ENCODE assay signal across 1 cellular context in the genomic region with DNA sequence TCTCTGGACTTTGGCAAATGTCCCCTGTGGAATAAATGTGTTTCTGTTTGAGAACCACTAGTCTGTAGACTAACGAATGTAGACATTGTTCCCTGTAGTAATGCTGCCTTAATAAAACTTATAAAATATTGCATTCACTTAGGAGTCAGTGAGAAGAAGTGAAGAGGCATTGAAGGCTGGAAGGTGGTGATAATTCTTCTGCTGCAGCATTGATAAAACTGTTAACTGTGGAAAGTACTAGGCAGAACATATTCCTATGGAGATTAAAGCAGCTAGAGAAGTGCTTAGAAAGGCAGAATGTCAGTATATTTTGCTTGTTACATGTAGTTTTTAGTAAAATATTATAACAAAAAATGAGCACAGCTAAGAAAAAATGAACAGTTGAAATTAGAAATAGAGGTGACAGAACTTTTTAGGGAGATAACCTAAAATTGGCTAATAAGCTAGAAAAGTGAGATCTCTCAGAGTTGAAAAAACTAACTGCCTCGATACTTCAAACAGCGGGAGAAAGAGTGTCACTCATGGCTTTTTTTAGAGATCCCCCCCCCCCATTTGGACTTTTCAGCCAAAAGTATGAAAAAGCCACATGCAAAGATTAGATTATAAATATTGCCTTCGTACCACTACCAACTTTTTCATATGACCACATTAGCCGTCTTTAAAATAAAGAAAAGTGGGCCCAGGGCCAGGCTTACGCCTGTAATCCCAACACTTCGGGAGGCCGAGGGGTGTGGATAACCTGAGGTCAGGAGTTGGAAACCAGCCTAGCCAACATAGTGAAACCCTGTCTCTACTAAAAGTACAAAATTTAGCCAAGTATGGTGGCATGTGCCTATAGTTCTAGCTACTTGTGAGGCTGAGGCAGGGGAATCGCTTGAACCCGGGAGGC.
TF ChIP-seq lines count a peak whose summit lies in the region.

No MANE protein-coding gene starts in this region.

TF ChIP-seq in K562, 482 proteins besides CTCF, POLR2A, EP300 and RAD21 (continued from another document):
- TF ChIP-seq STAT6 (CRISPR knock-in tag; IDR thresholded peaks at IDR 0.05) (no peak), HLTF (IDR thresholded peaks at IDR 0.05) (no peak; the same call in 1 of the 2 replicates), RFX5 (IDR thresholded peaks at IDR 0.05; ENCODE audit: low read depth, low read length) (no peak)
- TF ChIP-seq, protein P1, sequence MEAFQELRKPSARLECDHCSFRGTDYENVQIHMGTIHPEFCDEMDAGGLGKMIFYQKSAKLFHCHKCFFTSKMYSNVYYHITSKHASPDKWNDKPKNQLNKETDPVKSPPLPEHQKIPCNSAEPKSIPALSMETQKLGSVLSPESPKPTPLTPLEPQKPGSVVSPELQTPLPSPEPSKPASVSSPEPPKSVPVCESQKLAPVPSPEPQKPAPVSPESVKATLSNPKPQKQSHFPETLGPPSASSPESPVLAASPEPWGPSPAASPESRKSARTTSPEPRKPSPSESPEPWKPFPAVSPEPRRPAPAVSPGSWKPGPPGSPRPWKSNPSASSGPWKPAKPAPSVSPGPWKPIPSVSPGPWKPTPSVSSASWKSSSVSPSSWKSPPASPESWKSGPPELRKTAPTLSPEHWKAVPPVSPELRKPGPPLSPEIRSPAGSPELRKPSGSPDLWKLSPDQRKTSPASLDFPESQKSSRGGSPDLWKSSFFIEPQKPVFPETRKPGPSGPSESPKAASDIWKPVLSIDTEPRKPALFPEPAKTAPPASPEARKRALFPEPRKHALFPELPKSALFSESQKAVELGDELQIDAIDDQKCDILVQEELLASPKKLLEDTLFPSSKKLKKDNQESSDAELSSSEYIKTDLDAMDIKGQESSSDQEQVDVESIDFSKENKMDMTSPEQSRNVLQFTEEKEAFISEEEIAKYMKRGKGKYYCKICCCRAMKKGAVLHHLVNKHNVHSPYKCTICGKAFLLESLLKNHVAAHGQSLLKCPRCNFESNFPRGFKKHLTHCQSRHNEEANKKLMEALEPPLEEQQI (IDR thresholded peaks at IDR 0.05), result peak; percentile 77; the same call in 1 of the 2 replicates
- TF ChIP-seq, protein P2, sequence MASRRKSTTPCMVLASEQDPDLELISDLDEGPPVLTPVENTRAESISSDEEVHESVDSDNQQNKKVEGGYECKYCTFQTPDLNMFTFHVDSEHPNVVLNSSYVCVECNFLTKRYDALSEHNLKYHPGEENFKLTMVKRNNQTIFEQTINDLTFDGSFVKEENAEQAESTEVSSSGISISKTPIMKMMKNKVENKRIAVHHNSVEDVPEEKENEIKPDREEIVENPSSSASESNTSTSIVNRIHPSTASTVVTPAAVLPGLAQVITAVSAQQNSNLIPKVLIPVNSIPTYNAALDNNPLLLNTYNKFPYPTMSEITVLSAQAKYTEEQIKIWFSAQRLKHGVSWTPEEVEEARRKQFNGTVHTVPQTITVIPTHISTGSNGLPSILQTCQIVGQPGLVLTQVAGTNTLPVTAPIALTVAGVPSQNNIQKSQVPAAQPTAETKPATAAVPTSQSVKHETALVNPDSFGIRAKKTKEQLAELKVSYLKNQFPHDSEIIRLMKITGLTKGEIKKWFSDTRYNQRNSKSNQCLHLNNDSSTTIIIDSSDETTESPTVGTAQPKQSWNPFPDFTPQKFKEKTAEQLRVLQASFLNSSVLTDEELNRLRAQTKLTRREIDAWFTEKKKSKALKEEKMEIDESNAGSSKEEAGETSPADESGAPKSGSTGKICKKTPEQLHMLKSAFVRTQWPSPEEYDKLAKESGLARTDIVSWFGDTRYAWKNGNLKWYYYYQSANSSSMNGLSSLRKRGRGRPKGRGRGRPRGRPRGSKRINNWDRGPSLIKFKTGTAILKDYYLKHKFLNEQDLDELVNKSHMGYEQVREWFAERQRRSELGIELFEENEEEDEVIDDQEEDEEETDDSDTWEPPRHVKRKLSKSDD (conservative IDR thresholded peaks at IDR 0.05; ENCODE audit: low read length), result no peak
TF ChIP-seq in K562: peak in this region for 57.
